In genomic region chr22:19432092-19432844, GRCh38 we compare ENCODE assay signal across 8 cellular contexts. TPM values are rescaled to one million over a fixed set of nuclear protein-coding genes. Genes with fewer than 3 reads are reported as not detected.
DNase-seq lines count a peak whose midpoint lies in the region; ATAC-seq and TF ChIP-seq lines count a peak whose summit lies in the region.

Gene MRPL40, plus strand, starts transcription at chr22:19432545. Its CDS starts 10 bp downstream, at chr22:19432555.

- H3K9me3 Mint-ChIP-seq in brain = no peaks in the 10 kb centered on the region

- peak within 1 kb of the TSS; percentile 90 to 99 (median 96) for H3K27ac Mint-ChIP-seq in brain

- peak within 1 kb of the TSS; percentile 95 for H3K9ac ChIP-seq in iPS-15b (ENCODE audit: low read depth, low read length)
- H3K9ac ChIP-seq in skeletal muscle satellite cell (ENCODE audit: low read depth, low read length) = peak within 1 kb of the TSS; percentile 95

- peaks cover 47% of the 10 kb centered on the region for H3K4me1 Mint-ChIP-seq in brain

- DNase-seq in 8988T (peak; percentile 90), NCI-H2107 treated with DMSO at 0.1 percent for 48 hours (lab: John Stamatoyannopoulos, UW; ENCODE audit: unreplicated experiment) (peak; percentile 19), UCSD-AML1 (lab: John Stamatoyannopoulos, UW; ENCODE audit: unreplicated experiment) (peak; percentile 97)

- H3K4me2 ChIP-seq in skeletal muscle satellite cell (ENCODE audit: low read length) = peak within 1 kb of the TSS; percentile 98

- H3K36me3 ChIP-seq in iPS-15b (ENCODE audit: control insufficient read depth, insufficient read depth, low read length) (peaks cover 7% of the 10 kb centered on the region), skeletal muscle satellite cell (ENCODE audit: insufficient read depth, low read length) (peaks cover 14% of the 10 kb centered on the region)

- H3K4me1 ChIP-seq in iPS-15b (ENCODE audit: control insufficient read depth, insufficient read depth, low read length) = peaks cover 6% of the 10 kb centered on the region
- H3K4me1 ChIP-seq in skeletal muscle satellite cell (ENCODE audit: control insufficient read depth, insufficient read depth, low read length) = peaks cover 23% of the 10 kb centered on the region

- H3K4me3 Mint-ChIP-seq in brain = peak within 1 kb of the TSS; percentile 83 to 95 (median 93)

- ATAC-seq in GM18519 (IDR thresholded peaks at IDR 0.05; ENCODE audit: low FRiP score, unreplicated experiment) = peak; percentile 66
- peak; percentile 73 for ATAC-seq in HG03045 (IDR thresholded peaks at IDR 0.05; ENCODE audit: unreplicated experiment)

- peak within 1 kb of the TSS; percentile 98 for H3K4me3 ChIP-seq in iPS-15b (ENCODE audit: low read depth, low read length)
- H3K4me3 ChIP-seq in skeletal muscle satellite cell (ENCODE audit: low read length) = peak within 1 kb of the TSS; percentile 81

- no peaks in the 10 kb centered on the region for H3K27me3 ChIP-seq in iPS-15b (ENCODE audit: control insufficient read depth, insufficient read depth, low read length)
- no peaks in the 10 kb centered on the region for H3K27me3 ChIP-seq in skeletal muscle satellite cell (ENCODE audit: control insufficient read depth, insufficient read depth, low read length)

- H3K9me3 ChIP-seq in iPS-15b (ENCODE audit: control insufficient read depth, insufficient read depth, low read length) (no peaks in the 10 kb centered on the region), skeletal muscle satellite cell (replicated peaks; ENCODE audit: low read length) (no peaks in the 10 kb centered on the region)

- H3K36me3 Mint-ChIP-seq in brain = peaks cover 29% of the 10 kb centered on the region

- TF ChIP-seq CTCF in brain (conservative IDR thresholded peaks at IDR 0.05) = no peak

- peaks cover 6% of the 10 kb centered on the region for H3K27me3 Mint-ChIP-seq in brain

RNA-seq across cellular contexts. Expression of gene MRPL40, which starts in this region (rescaled TPM):
- 25.4 TPM for polyA plus RNA-seq in brain (ENCODE audit: insufficient read depth, low read depth, low replicate concordance)
- 41.9 and 47.1 TPM in 2 replicates for total RNA-seq in skeletal muscle satellite cell (2012; rRNA removed)

Comparison
In these comparisons a context has a peak if more than half of its experiments do, and no peak if none do; other contexts are left out.
1. Peak in every context shown above with its lines: DNase-seq, ATAC-seq and H3K4me3 ChIP-seq.
2. DNase-seq: peak in every context shown above with its lines; median percentile 97 in UCSD-AML1; 90 in 8988T; 19 in NCI-H2107 treated with DMSO at 0.1 percent for 48 hours.